Comparison of ENCODE assay signal across 8 cellular contexts in the genomic region with DNA sequence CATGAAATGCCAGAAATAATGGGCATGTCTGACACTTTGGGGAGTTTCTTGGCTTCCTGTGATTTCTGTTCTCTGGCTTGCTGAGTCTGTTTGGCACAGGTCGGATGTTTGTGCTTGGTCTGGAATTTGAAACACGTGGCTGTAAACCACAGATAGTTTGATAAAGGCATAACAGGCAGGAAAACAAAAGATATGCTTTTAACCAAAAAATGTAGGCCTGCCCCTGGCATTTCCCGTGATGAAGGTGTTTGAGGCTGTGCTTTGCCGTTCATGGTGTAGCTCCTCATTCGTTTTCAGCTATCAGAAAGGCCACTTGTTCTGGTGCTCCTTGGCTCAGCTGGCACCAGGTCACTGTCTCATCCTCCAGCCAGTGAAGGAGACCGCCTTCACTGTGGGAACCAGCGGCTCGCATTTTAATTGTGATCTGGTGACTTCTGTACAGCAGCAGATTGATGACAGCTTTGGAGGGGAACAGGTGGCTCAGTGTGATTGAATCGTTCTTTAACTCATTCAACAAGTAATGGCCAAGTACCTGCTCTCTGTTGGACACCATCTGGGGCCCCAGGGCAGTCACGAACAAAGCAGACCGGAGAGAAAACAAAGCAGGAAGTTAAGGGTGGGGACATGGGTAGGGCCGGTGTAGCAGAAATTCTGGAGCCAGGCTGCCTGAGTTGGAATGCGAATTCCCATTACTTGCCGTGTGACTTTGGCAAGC.
DNase-seq lines count a peak whose midpoint lies in the region; ATAC-seq and TF ChIP-seq lines count a peak whose summit lies in the region.

No MANE protein-coding gene starts in this region.

- peaks cover 71% of the 10 kb centered on the region for H3K4me1 Mint-ChIP-seq in brain

- H3K36me3 ChIP-seq in testis (ENCODE audit: low read depth, missing control alignments) = no peaks in the 10 kb centered on the region

- TF ChIP-seq CTCF in brain (conservative IDR thresholded peaks at IDR 0.05) (no peak), testis (IDR thresholded peaks at IDR 0.05) (no peak)

- H3K9me3 Mint-ChIP-seq in brain = peaks cover 15 to 35% (median 24%) of the 10 kb centered on the region in 5 experiments

- H3K27me3 ChIP-seq in layer of hippocampus (ENCODE audit: control insufficient read depth, insufficient read depth, low read length) = no peaks in the 10 kb centered on the region
- no peaks in the 10 kb centered on the region for H3K27me3 ChIP-seq in testis

- peaks cover 46% of the 10 kb centered on the region for H3K4me1 ChIP-seq in testis

- DNase-seq in GM04503 (ENCODE audit: low read depth) = peak; percentile 41
- DNase-seq in NCI-H345 treated with DMSO at 0.1 percent for 48 hours (lab: John Stamatoyannopoulos, UW; ENCODE audit: unreplicated experiment) = peak; percentile 62
- peak; percentile 39 for DNase-seq in testis
- no peak for DNase-seq in NCI-H128 (lab: John Stamatoyannopoulos, UW; ENCODE audit: unreplicated experiment)
- DNase-seq in HuH-7 (ENCODE audit: low spot score) = no peak

- no peaks in the 10 kb centered on the region for H3K9me3 ChIP-seq in testis

- peak overlapping the region in 3 of 5 experiments; percentile 40 to 47 (median 43) for H3K4me3 Mint-ChIP-seq in brain

- H3K27ac ChIP-seq in layer of hippocampus (ENCODE audit: low read depth, low read length) = peak overlapping the region; percentile 75
- peak overlapping the region; percentile 31 to 70 for H3K27ac ChIP-seq in testis

- H3K27me3 Mint-ChIP-seq in brain = no peaks in the 10 kb centered on the region

- 37 to 56% methylated on average over 14 of the region's 14 CpGs for WGBS in testis, 2 donors

- H3K4me3 ChIP-seq in testis = no peak overlapping the region

- intact Hi-C loops in testis (cut with DNase I; ENCODE audit: low total_unique reads) = no loop called here

- peak overlapping the region; percentile 47 to 85 (median 80) for H3K27ac Mint-ChIP-seq in brain

- ATAC-seq in GM19463 (IDR thresholded peaks at IDR 0.05; ENCODE audit: unreplicated experiment) = no peak

- peaks cover 27% of the 10 kb centered on the region for H3K36me3 Mint-ChIP-seq in brain

- no peak for TF ChIP-seq POLR2A in testis (IDR thresholded peaks at IDR 0.05)

Comparison
In these comparisons a context has a peak if more than half of its experiments do, and no peak if none do; other contexts are left out.
1. DNase-seq: peak in GM04503 (single experiment), NCI-H345 treated with DMSO at 0.1 percent for 48 hours (single experiment) and testis (single experiment); none in NCI-H128 (single experiment) and HuH-7 (single experiment).